8 cellular contexts compared by ENCODE assay signal in the genomic region with DNA sequence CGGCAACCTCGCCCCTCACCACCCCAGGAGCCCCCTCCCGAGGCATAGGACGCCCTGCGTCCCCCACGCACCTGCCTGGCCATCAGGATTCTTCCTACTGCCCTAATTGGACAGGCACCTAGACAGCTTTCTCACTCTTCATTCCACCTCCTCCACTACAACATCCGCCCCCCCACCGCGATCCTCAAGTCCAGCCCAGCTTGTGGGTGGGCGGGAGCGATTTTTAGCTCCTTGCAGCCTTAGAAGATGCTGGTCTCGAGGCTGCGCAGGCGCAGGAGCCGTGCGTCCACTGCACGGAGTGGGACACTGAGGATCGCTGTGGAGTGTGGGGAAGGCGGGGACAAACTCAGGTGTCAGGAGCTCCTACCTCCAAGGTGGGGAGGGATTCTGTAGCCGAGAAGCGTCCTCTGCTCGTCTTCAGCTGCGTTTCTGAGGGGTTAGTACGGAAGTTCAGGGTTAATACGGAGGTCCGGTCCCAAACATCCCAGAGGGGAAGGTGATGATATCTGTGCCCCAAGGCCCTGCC. TPM values are rescaled to one million over a fixed set of nuclear protein-coding genes. Genes with fewer than 3 reads are reported as not detected.
DNase-seq lines count a peak whose midpoint lies in the region; ATAC-seq and TF ChIP-seq lines count a peak whose summit lies in the region.

A gene (minus strand): TSS at position 162 of the 526 bp plus-strand sequence. CDS start 4,600 bp downstream, outside the sequence.

- no peaks in the 10 kb centered on the region for H3K36me3 ChIP-seq in CD8-positive, alpha-beta memory T cell (ENCODE audit: insufficient read depth, low read length)
- H3K36me3 ChIP-seq in KMS-11 (ENCODE audit: insufficient read depth) (no peaks in the 10 kb centered on the region), breast epithelium (no peaks in the 10 kb centered on the region)

- H3K27me3 ChIP-seq in CD8-positive, alpha-beta memory T cell (ENCODE audit: insufficient read depth, low read length, poor library complexity, severe bottlenecking), result peaks cover 76% of the 10 kb centered on the region
- H3K27me3 ChIP-seq in KMS-11 (ENCODE audit: insufficient read depth, low read depth) (peaks cover 53% of the 10 kb centered on the region), breast epithelium (peaks cover 18 to 95% of the 10 kb centered on the region in 2 donors)

- H3K4me3 Mint-ChIP-seq in CD8-positive, alpha-beta memory T cell, result peak within 1 kb of the TSS; percentile 41 to 64 (median 50)
- peak within 1 kb of the TSS; percentile 71 for H3K4me3 Mint-ChIP-seq in natural killer cell

- H3K27ac Mint-ChIP-seq in CD8-positive, alpha-beta memory T cell, result peak within 1 kb of the TSS in 4 of 8 donors; percentile 34 to 67 (median 51)
- H3K27ac Mint-ChIP-seq in natural killer cell, result no peak within 1 kb of the TSS

- ATAC-seq in natural killer cell (no peak), HG03439 (IDR thresholded peaks at IDR 0.05; ENCODE audit: unreplicated experiment) (no peak), HG03045 (IDR thresholded peaks at IDR 0.05; ENCODE audit: unreplicated experiment) (no peak), HG02884 (IDR thresholded peaks at IDR 0.05; ENCODE audit: unreplicated experiment) (no peak)

- CTCF ChIA-PET in CD8-positive, alpha-beta memory T cell (lab: Charles Lee), result interaction anchor here (1.4 to 1.7 kb wide), 2 partner anchors 38 to 68 kb away, joined by 3 to 4 read pairs; no protein-coding TSS in a partner anchor

- H3K27me3 Mint-ChIP-seq in CD8-positive, alpha-beta memory T cell, result peaks cover 79 to 80% of the 10 kb centered on the region in 2 donors
- peaks cover 59 to 63% of the 10 kb centered on the region in 2 donors for H3K27me3 Mint-ChIP-seq in natural killer cell (ENCODE audit: low read depth in 2 of 2)

- intact Hi-C loops in breast epithelium (cut with DNase I; ENCODE audit: low total_unique reads) (no loop called here), natural killer cell (cut with micrococcal nuclease) (no loop called here)

- POLR2A ChIA-PET in CD8-positive, alpha-beta memory T cell (lab: Charles Lee), result no interaction called here

- no peak for DNase-seq in CD8-positive, alpha-beta memory T cell
- DNase-seq in breast epithelium (ENCODE audit: low spot score in 2 of 2), result no peak
- no peak for DNase-seq in natural killer cell
- DNase-seq in UCSD-AML1 (lab: John Stamatoyannopoulos, UW; ENCODE audit: unreplicated experiment), result no peak

- H3K4me1 ChIP-seq in CD8-positive, alpha-beta memory T cell (ENCODE audit: insufficient read depth, low read length), result peaks cover 27% of the 10 kb centered on the region
- H3K4me1 ChIP-seq in KMS-11 (ENCODE audit: low read depth, poor library complexity, severe bottlenecking) (peaks cover 15% of the 10 kb centered on the region), breast epithelium (peaks cover 10% of the 10 kb centered on the region in 2 donors)

- H3K36me3 Mint-ChIP-seq in CD8-positive, alpha-beta memory T cell, result peaks cover 0 to 3% (median 0%) of the 10 kb centered on the region in 3 donors
- no peaks in the 10 kb centered on the region for H3K36me3 Mint-ChIP-seq in natural killer cell

- peak within 1 kb of the TSS; percentile 57 for H2AFZ ChIP-seq in KMS-11 (ENCODE audit: low read depth)

- no peaks in the 10 kb centered on the region for H4K20me1 ChIP-seq in KMS-11 (ENCODE audit: insufficient read depth)

- no peaks in the 10 kb centered on the region for H3K9me3 ChIP-seq in CD8-positive, alpha-beta memory T cell (ENCODE audit: low read length)
- no peaks in the 10 kb centered on the region for H3K9me3 ChIP-seq in breast epithelium

- no peak within 1 kb of the TSS for H3K4me3 ChIP-seq in CD8-positive, alpha-beta memory T cell (ENCODE audit: low read length)
- H3K4me3 ChIP-seq in KMS-11 (IDR thresholded peaks at IDR 0.05; ENCODE audit: insufficient read depth, low read depth, low read length), result no peak within 1 kb of the TSS
- peak within 1 kb of the TSS; percentile 19 to 65 (median 43) for H3K4me3 ChIP-seq in breast epithelium

- H3K4me1 Mint-ChIP-seq in CD8-positive, alpha-beta memory T cell, result peaks cover 32 to 38% (median 37%) of the 10 kb centered on the region in 3 donors
- H3K4me1 Mint-ChIP-seq in natural killer cell, result peaks cover 22 to 43% of the 10 kb centered on the region in 2 donors

- no peak for TF ChIP-seq POLR2A in breast epithelium (IDR thresholded peaks at IDR 0.05)

- peaks cover 0 to 10% (median 6%) of the 10 kb centered on the region in 5 donors for H3K9me3 Mint-ChIP-seq in CD8-positive, alpha-beta memory T cell
- H3K9me3 Mint-ChIP-seq in natural killer cell, result peaks cover 0 to 2% of the 10 kb centered on the region in 2 donors

- no peak within 1 kb of the TSS for H3K27ac ChIP-seq in CD8-positive, alpha-beta memory T cell (ENCODE audit: low read depth, low read length)
- H3K27ac ChIP-seq in KMS-11, result no peak within 1 kb of the TSS
- no peak within 1 kb of the TSS for H3K27ac ChIP-seq in breast epithelium

- H3K9ac ChIP-seq in KMS-11, result no peak within 1 kb of the TSS

- TF ChIP-seq CTCF in KMS-11 (conservative IDR thresholded peaks at IDR 0.05; ENCODE audit: low read depth, low read length) (no peak), breast epithelium (IDR thresholded peaks at IDR 0.05) (no peak), natural killer cell (IDR thresholded peaks at IDR 0.05) (no peak)

- H3K4me2 ChIP-seq in KMS-11, result peak within 1 kb of the TSS; percentile 76

- no peaks in the 10 kb centered on the region for H3K79me2 ChIP-seq in KMS-11 (ENCODE audit: insufficient read depth, low read depth)

RNA-seq across cellular contexts. Expression of the gene that starts here (rescaled TPM):
- total RNA-seq in CD8-positive, alpha-beta memory T cell, result not detected
- polyA plus RNA-seq in CD8-positive, alpha-beta memory T cell, result not detected
- total RNA-seq in breast epithelium, result not detected
- not detected for total RNA-seq in natural killer cell

Comparison
In these comparisons a context has a peak if more than half of its experiments do, and no peak if none do; other contexts are left out.
1. H3K4me3 ChIP-seq: peak in breast epithelium (3 of 3); none in CD8-positive, alpha-beta memory T cell (single experiment) and KMS-11 (single experiment).